14 cellular contexts compared by ENCODE assay signal in genomic region chr16:12576878-12577277, GRCh38.
"Had no signal": no experiment of that assay in that cellular context is flagged by ENCODE, and none has a peak within 500 bp of the region (broad histone marks: within the 10 kb centered on the region; RNA-seq: fewer than 3 reads in every experiment).

No MANE protein-coding gene starts in this region.

- H3K9me3 ChIP-seq: ascending aorta, breast epithelium, prostate gland, thyroid gland had no signal

- H3K36me3 ChIP-seq: ascending aorta, breast epithelium, prostate gland, thyroid gland had no signal

- H3K27ac ChIP-seq: ascending aorta, breast epithelium, prostate gland, thyroid gland had no signal

- H3K27me3 Mint-ChIP-seq: activated CD4-positive, alpha-beta T cell treated with anti-CD3 and anti-CD28 coated beads, Interleukin-2, amount 10 ng/mL, durations not matched to agents 7 days and 5 days had no signal

- H3K27ac Mint-ChIP-seq: activated CD4-positive, alpha-beta T cell treated with anti-CD3 and anti-CD28 coated beads, Interleukin-2, amount 10 ng/mL, durations not matched to agents 7 days and 5 days; immature natural killer cell; natural killer cell treated with Interleukin-12 subunit alpha and Interleukin-12 subunit beta and Interleukin-15 and Interleukin-18, amount 100 ng/mL, for 72 hours had no signal

- H3K4me3 Mint-ChIP-seq: activated CD4-positive, alpha-beta T cell treated with anti-CD3 and anti-CD28 coated beads, Interleukin-2, amount 10 ng/mL, durations not matched to agents 7 days and 5 days; effector memory CD8-positive, alpha-beta T cell; immature natural killer cell; natural killer cell treated with Interleukin-12 subunit alpha and Interleukin-12 subunit beta and Interleukin-15 and Interleukin-18, amount 100 ng/mL, for 72 hours had no signal

- H3K36me3 Mint-ChIP-seq: immature natural killer cell; natural killer cell treated with Interleukin-12 subunit alpha and Interleukin-12 subunit beta and Interleukin-15 and Interleukin-18, amount 100 ng/mL, for 72 hours had no signal

- ATAC-seq: effector memory CD8-positive, alpha-beta T cell; natural killer cell treated with Interleukin-12 subunit alpha and Interleukin-12 subunit beta and Interleukin-15 and Interleukin-18, amount 100 ng/mL, for 72 hours; right cardiac atrium had no signal

- H3K4me1 ChIP-seq: ascending aorta, breast epithelium, prostate gland had no signal

- DNase-seq: activated CD4-positive, alpha-beta T cell treated with anti-CD3 and anti-CD28 coated beads, Interleukin-2, amount 10 ng/mL, durations not matched to agents 7 days and 5 days; activated naive CD4-positive, alpha-beta T cell treated with Interleukin-2 at 50 U/mL for 16 hours; dermis blood vessel endothelial cell; effector memory CD8-positive, alpha-beta T cell; foreskin melanocyte; immature natural killer cell; mesenchymal stem cell; occipital lobe; right cardiac atrium; thyroid gland had no signal

- H3K4me3 ChIP-seq: ascending aorta, breast epithelium, prostate gland, thyroid gland had no signal

- H3K27me3 ChIP-seq: ascending aorta, breast epithelium, thyroid gland had no signal

- H3K9me3 Mint-ChIP-seq: activated CD4-positive, alpha-beta T cell treated with anti-CD3 and anti-CD28 coated beads, Interleukin-2, amount 10 ng/mL, durations not matched to agents 7 days and 5 days; effector memory CD8-positive, alpha-beta T cell; immature natural killer cell; natural killer cell treated with Interleukin-12 subunit alpha and Interleukin-12 subunit beta and Interleukin-15 and Interleukin-18, amount 100 ng/mL, for 72 hours had no signal
